ENCODE assay signal across 8 cellular contexts in the genomic region with DNA sequence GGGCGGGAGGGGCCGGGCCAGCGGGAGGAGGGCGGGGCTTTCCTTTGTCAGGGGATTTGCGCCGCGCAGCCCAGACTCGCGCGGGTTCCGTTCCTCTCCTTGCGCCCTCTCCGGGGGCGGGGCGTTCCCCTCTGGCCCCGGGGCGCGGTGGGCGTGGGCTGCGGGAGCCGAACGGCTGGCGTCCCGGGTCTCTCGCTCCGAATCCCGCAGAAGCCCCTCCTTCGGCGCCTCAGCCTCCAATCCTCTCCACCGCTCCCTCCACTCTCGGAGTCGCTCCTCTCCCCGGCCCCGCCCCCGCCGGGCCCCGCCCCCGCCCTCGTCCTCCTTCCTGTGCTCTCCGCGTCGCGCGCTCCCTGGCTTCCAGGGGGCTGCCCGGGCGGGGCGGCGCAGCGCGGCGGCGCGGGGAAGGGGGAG.
DNase-seq lines count a peak whose midpoint lies in the region; ATAC-seq, FAIRE-seq and TF ChIP-seq lines count a peak whose summit lies in the region.

No MANE protein-coding gene starts in this region.

- H3K9me3 ChIP-seq in spleen: no peaks in the 10 kb centered on the region

- peak overlapping the region; percentile 43 to 94 (median 90) for H3K27ac ChIP-seq in spleen

- no peaks in the 10 kb centered on the region for H3K9me3 Mint-ChIP-seq in activated B cell treated with CpG ODN at 0.5 μM for 24 hours

- peak overlapping the region; percentile 64 for H3K4me3 ChIP-seq in bronchial epithelial cell (ENCODE audit: low read depth, low read length)
- peak overlapping the region; percentile 52 to 90 (median 80) for H3K4me3 ChIP-seq in spleen

- no peak overlapping the region for H3K27ac Mint-ChIP-seq in activated B cell treated with CpG ODN at 0.5 μM for 24 hours

- CTCF ChIA-PET in activated B cell treated with CpG ODN at 0.5 μM for 24 hours (lab: Charles Lee): no interaction called here

- POLR2A ChIA-PET in activated B cell treated with CpG ODN at 0.5 μM for 24 hours (lab: Charles Lee): interaction anchor here (1.2 kb wide), 1 partner anchor 14 kb away, joined by 7 read pairs; no protein-coding TSS in a partner anchor

- H3K36me3 ChIP-seq in bronchial epithelial cell (ENCODE audit: control insufficient read depth, insufficient read depth, low read length): no peaks in the 10 kb centered on the region
- H3K36me3 ChIP-seq in spleen: peaks cover 0 to 21% (median 8%) of the 10 kb centered on the region in 6 donors

- no peaks in the 10 kb centered on the region for H3K27me3 Mint-ChIP-seq in activated B cell treated with CpG ODN at 0.5 μM for 24 hours

- 0 to 1% (median 0%) methylated on average over 29 to 53 of the region's 53 CpGs; no CpG with 5 or more reads in 1 of the 5 donors for WGBS in spleen, 5 donors

- H3K27me3 ChIP-seq in bronchial epithelial cell (ENCODE audit: control insufficient read depth, insufficient read depth, low read length) (no peaks in the 10 kb centered on the region), spleen (replicated peaks in 1 of 7) (no peaks in the 10 kb centered on the region)

- peak overlapping the region; percentile 88 for H3K4me3 Mint-ChIP-seq in activated B cell treated with CpG ODN at 0.5 μM for 24 hours

- TF ChIP-seq CTCF in activated B cell treated with CpG ODN at 0.5 μM for 24 hours (IDR thresholded peaks at IDR 0.05): no peak
- TF ChIP-seq CTCF in bronchial epithelial cell (IDR thresholded peaks at IDR 0.05; ENCODE audit: insufficient read depth, low read length, severe bottlenecking): no peak
- peak in 2 of 11 experiments; percentile 16 to 42 for TF ChIP-seq CTCF in spleen (IDR thresholded peaks at IDR 0.05 in 8 of 11, conservative IDR thresholded peaks at IDR 0.05 in 3 of 11)

- H3K4me1 Mint-ChIP-seq in activated B cell treated with CpG ODN at 0.5 μM for 24 hours: peaks cover 28% of the 10 kb centered on the region

- DNase-seq in A172 (ENCODE audit: low spot score) (peak; percentile 93), NCI-H2196 treated with DMSO at 0.1 percent for 48 hours (lab: John Stamatoyannopoulos, UW; ENCODE audit: unreplicated experiment) (peak; percentile 95), activated B cell treated with CpG ODN at 0.5 μM for 24 hours (peak; percentile 74), bronchial epithelial cell (ENCODE audit: low read depth) (peak; percentile 82), inferior parietal cortex (ENCODE audit: extremely low spot score) (peak; percentile 90), spleen (peak; percentile 94)

- H3K36me3 Mint-ChIP-seq in activated B cell treated with CpG ODN at 0.5 μM for 24 hours (ENCODE audit: low read depth): peaks cover 11% of the 10 kb centered on the region

- FAIRE-seq in bronchial epithelial cell (lab: Jason Lieb, UNC): no peak

- peaks cover 30 to 95% (median 75%) of the 10 kb centered on the region in 6 donors for H3K4me1 ChIP-seq in spleen

- TF ChIP-seq POLR2A in spleen (IDR thresholded peaks at IDR 0.05): no peak

- peak; percentile 66 for ATAC-seq in GM18873 (IDR thresholded peaks at IDR 0.05; ENCODE audit: low FRiP score, unreplicated experiment)
- peak; percentile 62 for ATAC-seq in HG03139 (IDR thresholded peaks at IDR 0.05; ENCODE audit: unreplicated experiment)
- peak; percentile 84 for ATAC-seq in activated B cell treated with CpG ODN at 0.5 μM for 24 hours (ENCODE audit: low read depth)

- intact Hi-C loops in activated B cell treated with CpG ODN at 0.5 μM for 24 hours (cut with micrococcal nuclease) (no loop called here), spleen (cut with DNase I; ENCODE audit: low total_unique reads) (no loop called here)

Comparison
In these comparisons a context has a peak if more than half of its experiments do, and no peak if none do; other contexts are left out.
1. Peak in every context shown above with its lines: DNase-seq, ATAC-seq, H3K4me3 ChIP-seq and H3K27ac ChIP-seq.